In the genomic region with DNA sequence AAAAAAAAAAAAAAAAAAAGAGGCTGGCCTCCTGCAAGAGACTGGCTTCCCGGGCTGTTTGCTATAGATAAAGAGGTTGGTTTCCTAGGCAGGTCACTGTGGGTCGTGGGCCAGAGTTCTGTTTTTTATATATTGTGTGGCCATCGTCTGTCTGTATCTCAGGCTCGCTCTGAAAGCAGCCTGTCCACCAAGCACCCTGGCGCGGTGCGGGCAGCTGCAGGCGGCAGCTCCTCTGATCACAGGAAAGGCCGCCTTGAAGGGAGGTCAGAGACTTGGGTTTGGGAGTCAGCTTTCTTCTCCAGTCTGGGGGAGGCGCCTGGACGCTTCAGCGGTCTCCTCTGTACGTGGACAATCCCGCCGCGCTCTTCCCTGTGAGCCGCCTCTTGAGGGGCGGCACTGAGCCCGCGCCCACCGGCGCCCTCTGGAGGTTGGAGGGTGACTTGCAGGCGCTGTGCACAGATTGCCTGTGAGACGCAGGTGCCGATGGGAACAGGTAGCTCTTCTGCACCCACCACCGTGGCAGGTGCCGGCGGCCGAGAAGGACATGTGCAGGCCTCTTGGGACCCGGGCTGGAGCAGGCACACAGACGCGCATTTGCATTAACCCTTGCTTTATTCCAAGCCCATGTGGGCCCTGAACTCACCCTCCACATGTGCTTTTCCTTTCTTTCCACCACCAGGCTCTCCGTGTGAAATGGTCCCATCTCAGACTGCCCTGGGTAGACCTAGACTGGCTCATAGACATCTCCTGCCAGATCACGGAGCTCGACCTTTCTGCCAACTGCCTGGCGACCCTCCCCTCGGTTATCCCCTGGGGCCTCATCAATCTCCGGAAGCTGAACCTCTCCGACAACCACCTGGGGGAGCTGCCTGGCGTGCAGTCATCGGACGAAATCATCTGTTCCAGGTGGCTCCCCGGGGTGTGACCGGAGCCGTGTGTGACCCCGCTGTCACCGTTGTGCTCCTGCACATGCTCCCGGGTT, we compare ENCODE assay signal across 8 cellular contexts.
DNase-seq lines count a peak whose midpoint lies in the region; ATAC-seq and TF ChIP-seq lines count a peak whose summit lies in the region.

No MANE protein-coding gene starts in this region.

- H2AFZ ChIP-seq in OCI-LY7 (ENCODE audit: low read length) (peak overlapping the region; percentile 11; the same call in 1 of the 2 replicates), fibroblast of lung (ENCODE audit: low read length) (peak overlapping the region; percentile 54)

- peaks cover 9% of the 10 kb centered on the region for H3K36me3 Mint-ChIP-seq in Caco-2 (ENCODE audit: insufficient read depth, unreplicated experiment)
- no peaks in the 10 kb centered on the region for H3K36me3 Mint-ChIP-seq in activated T-cell treated with anti-CD3 and anti-CD28 coated beads, Interleukin-2, amount 50 U/mL, for 4 hours (ENCODE audit: insufficient read depth)
- H3K36me3 Mint-ChIP-seq in naive thymus-derived CD8-positive, alpha-beta T cell = no peaks in the 10 kb centered on the region
- peaks cover 7% of the 10 kb centered on the region for H3K36me3 Mint-ChIP-seq in stimulated activated effector memory CD8-positive, alpha-beta T cell treated with anti-CD3 and anti-CD28 coated beads, Interleukin-12 subunit alpha, Interleukin-12 subunit beta, amount 100 ng/mL, for 72 hours

- H3K36me3 ChIP-seq in Caco-2 (ENCODE audit: control insufficient read depth, insufficient read depth, low read length) (no peaks in the 10 kb centered on the region), HUES6 (ENCODE audit: control insufficient read depth, insufficient read depth, low read length) (no peaks in the 10 kb centered on the region), OCI-LY7 (ENCODE audit: insufficient read depth, low read length) (peaks cover 89% of the 10 kb centered on the region), fibroblast of lung (ENCODE audit: control insufficient read depth, insufficient read depth, low read length) (peaks cover 1% of the 10 kb centered on the region)

- H3K4me1 ChIP-seq in Caco-2 (peaks cover 14% of the 10 kb centered on the region; the same call in 1 of the 2 replicates), HUES6 (ENCODE audit: control insufficient read depth, insufficient read depth, low read length) (peaks cover 9% of the 10 kb centered on the region; the same call in 1 of the 2 replicates), OCI-LY7 (ENCODE audit: insufficient read depth, low read length, poor library complexity, severe bottlenecking) (peaks cover 40% of the 10 kb centered on the region), fibroblast of lung (ENCODE audit: control insufficient read depth, extremely low read depth, insufficient read depth, low read length) (peaks cover 2% of the 10 kb centered on the region)

- intact Hi-C loops in Caco-2 (cut with micrococcal nuclease; ENCODE audit: unreplicated experiment) (loop anchor here (5.0 kb wide), 1 partner anchor 51 kb away; no protein-coding TSS in a partner anchor), OCI-LY7 (cut with micrococcal nuclease; ENCODE audit: unreplicated experiment) (loop anchor here (5.0 kb wide), 2 partner anchors 136 to 381 kb away; no protein-coding TSS in a partner anchor)

- peak overlapping the region; percentile 9 for H3K9ac ChIP-seq in HUES6 (ENCODE audit: low read length)
- no peak overlapping the region for H3K9ac ChIP-seq in fibroblast of lung (ENCODE audit: insufficient read depth, low read length)

- H3K9me3 ChIP-seq in Caco-2 (no peaks in the 10 kb centered on the region), HUES6 (ENCODE audit: control insufficient read depth, insufficient read depth, low read depth, low read length) (peaks cover 14% of the 10 kb centered on the region), OCI-LY7 (ENCODE audit: low read length) (peaks cover under 1% of the 10 kb centered on the region; the same call in 1 of the 2 replicates), fibroblast of lung (ENCODE audit: control insufficient read depth, insufficient read depth, low read depth, low read length) (no peaks in the 10 kb centered on the region)

- H3K27me3 ChIP-seq in Caco-2 (replicated peaks; ENCODE audit: control insufficient read depth, insufficient read depth, low read length) = no peaks in the 10 kb centered on the region
- H3K27me3 ChIP-seq in HUES6 (ENCODE audit: control insufficient read depth, insufficient read depth, low read length) = peaks cover 4% of the 10 kb centered on the region
- H3K27me3 ChIP-seq in fibroblast of lung (ENCODE audit: control insufficient read depth, insufficient read depth, low read length) = no peaks in the 10 kb centered on the region

- H3K4me3 Mint-ChIP-seq in Caco-2 (ENCODE audit: unreplicated experiment) = no peak overlapping the region
- peak overlapping the region; percentile 85 for H3K4me3 Mint-ChIP-seq in activated T-cell treated with anti-CD3 and anti-CD28 coated beads, Interleukin-2, amount 50 U/mL, for 4 hours
- peak overlapping the region; percentile 84 to 93 (median 92) for H3K4me3 Mint-ChIP-seq in naive thymus-derived CD8-positive, alpha-beta T cell
- H3K4me3 Mint-ChIP-seq in stimulated activated effector memory CD8-positive, alpha-beta T cell treated with anti-CD3 and anti-CD28 coated beads, Interleukin-12 subunit alpha, Interleukin-12 subunit beta, amount 100 ng/mL, for 72 hours = peak overlapping the region; percentile 79

- no peaks in the 10 kb centered on the region for H3K9me2 ChIP-seq in OCI-LY7 (ENCODE audit: insufficient read depth, low read length)

- H3K27ac Mint-ChIP-seq in Caco-2 (ENCODE audit: unreplicated experiment) = no peak overlapping the region
- H3K27ac Mint-ChIP-seq in naive thymus-derived CD8-positive, alpha-beta T cell = peak overlapping the region in 7 of 10 donors; percentile 25 to 90 (median 51)
- H3K27ac Mint-ChIP-seq in stimulated activated effector memory CD8-positive, alpha-beta T cell treated with anti-CD3 and anti-CD28 coated beads, Interleukin-12 subunit alpha, Interleukin-12 subunit beta, amount 100 ng/mL, for 72 hours = no peak overlapping the region

- POLR2A ChIA-PET in Caco-2 (lab: Charles Lee) = interaction anchor here (0.6 to 1.2 kb wide), 2 partner anchors 90 to 244 kb away, joined by 3 to 8 read pairs; partner anchors contain the start of gene CHSY1
- POLR2A ChIA-PET in OCI-LY7 (lab: Charles Lee) = interaction anchor here (0.6 to 1.9 kb wide), 12 partner anchors 12 to 152 kb away, joined by 3 to 12 read pairs (median 4); partner anchors contain the start of gene LRRK1
- POLR2A ChIA-PET in naive thymus-derived CD8-positive, alpha-beta T cell (lab: Charles Lee) = interaction anchor here (0.7 kb wide), 1 partner anchor 21 kb away, joined by 4 read pairs; no protein-coding TSS in a partner anchor

- H3K27ac ChIP-seq in HUES6 (ENCODE audit: low read depth, low read length) (no peak overlapping the region), OCI-LY7 (ENCODE audit: low read depth, low read length, poor library complexity, severe bottlenecking) (peak overlapping the region; percentile 76), fibroblast of lung (ENCODE audit: insufficient read depth, low read length) (no peak overlapping the region)

- no peaks in the 10 kb centered on the region for H3K27me3 Mint-ChIP-seq in Caco-2 (ENCODE audit: insufficient read depth, unreplicated experiment)
- peaks cover 3% of the 10 kb centered on the region for H3K27me3 Mint-ChIP-seq in activated T-cell treated with anti-CD3 and anti-CD28 coated beads, Interleukin-2, amount 50 U/mL, for 4 hours (ENCODE audit: low read depth)
- H3K27me3 Mint-ChIP-seq in naive thymus-derived CD8-positive, alpha-beta T cell = peaks cover 0 to 4% (median 0%) of the 10 kb centered on the region in 5 donors

- H3K4me2 ChIP-seq in OCI-LY7 (ENCODE audit: low read length) = peak overlapping the region; percentile 68
- peak overlapping the region; percentile 61 for H3K4me2 ChIP-seq in fibroblast of lung (ENCODE audit: extremely low read depth, insufficient read depth, low read length)

- H4K20me1 ChIP-seq in OCI-LY7 (ENCODE audit: insufficient read depth, low read length) (no peaks in the 10 kb centered on the region), fibroblast of lung (ENCODE audit: control insufficient read depth, extremely low read depth, insufficient read depth, low read length) (no peaks in the 10 kb centered on the region)

- H3K4me1 Mint-ChIP-seq in Caco-2 (ENCODE audit: low read depth, unreplicated experiment) = peaks cover 12% of the 10 kb centered on the region
- peaks cover 19% of the 10 kb centered on the region for H3K4me1 Mint-ChIP-seq in activated T-cell treated with anti-CD3 and anti-CD28 coated beads, Interleukin-2, amount 50 U/mL, for 4 hours (ENCODE audit: low read depth)
- H3K4me1 Mint-ChIP-seq in naive thymus-derived CD8-positive, alpha-beta T cell = peaks cover 4 to 25% (median 18%) of the 10 kb centered on the region in 4 donors
- H3K4me1 Mint-ChIP-seq in stimulated activated effector memory CD8-positive, alpha-beta T cell treated with anti-CD3 and anti-CD28 coated beads, Interleukin-12 subunit alpha, Interleukin-12 subunit beta, amount 100 ng/mL, for 72 hours = peaks cover 21% of the 10 kb centered on the region

- H3K4me3 ChIP-seq in Caco-2 (ENCODE audit: low read depth, low read length) (no peak overlapping the region), HUES6 (ENCODE audit: low read depth, low read length) (peak overlapping the region; percentile 67), OCI-LY7 (ENCODE audit: low read depth, low read length, poor library complexity, severe bottlenecking) (peak overlapping the region; percentile 59), fibroblast of lung (replicated peaks in 1 of 4; ENCODE audit: control extremely low read depth in 1 of 4, insufficient read depth in 1 of 4, low read depth in 3 of 4, low read length in 4 of 4) (peak overlapping the region in 3 of 4 experiments; percentile 0 to 62 (median 54))

- CTCF ChIA-PET in Caco-2 (lab: Charles Lee) (interaction anchor here (0.5 to 3.3 kb wide), 12 partner anchors 8 to 1951 kb away, joined by 3 to 47 read pairs (median 5); partner anchors contain the start of genes ASB7, LINS1 and LRRK1), OCI-LY7 (lab: Charles Lee; ENCODE audit: unreplicated experiment) (interaction anchor here (0.5 to 3.8 kb wide), 13 partner anchors 8 to 1873 kb away, joined by 3 to 42 read pairs (median 3); partner anchors contain the start of genes ASB7, LINS1 and LRRK1)

- H3K79me2 ChIP-seq in OCI-LY7 (ENCODE audit: insufficient read depth, low read depth, low read length) (peaks cover 5% of the 10 kb centered on the region; the same call in 1 of the 2 replicates), fibroblast of lung (ENCODE audit: control insufficient read depth, insufficient read depth, low read length) (no peaks in the 10 kb centered on the region)

- BruUV-seq in Caco-2 (replicated peaks; lab: Mats Ljungman, UMichigan) (no TSS peak), OCI-LY7 (replicated peaks; lab: Mats Ljungman, UMichigan) (no TSS peak)

- TF ChIP-seq CTCF in Caco-2 (IDR thresholded peaks at IDR 0.05; ENCODE audit: insufficient read depth in 1 of 2, low read depth in 1 of 2, low read length in 1 of 2, severe bottlenecking in 1 of 2, unreplicated experiment in 1 of 2) = peak; percentile 72 to 85
- peak; percentile 91 for TF ChIP-seq CTCF in OCI-LY7 (conservative IDR thresholded peaks at IDR 0.05; ENCODE audit: low read length)
- TF ChIP-seq CTCF in fibroblast of lung (conservative IDR thresholded peaks at IDR 0.05 in 1 of 2, IDR thresholded peaks at IDR 0.05 in 1 of 2; ENCODE audit: low read depth in 1 of 2, low read length in 2 of 2) = peak; percentile 89 to 96

- peak; percentile 53 to 71 for DNase-seq in Caco-2
- DNase-seq in OCI-LY7 (ENCODE audit: low spot score) = peak; percentile 85
- DNase-seq in activated T-cell treated with anti-CD3 and anti-CD28 coated beads, Interleukin-2, amount 50 U/mL, for 4 hours = peak; percentile 90
- DNase-seq in fibroblast of lung (ENCODE audit: low read depth in 2 of 2) = peak; percentile 71 to 79
- peak; percentile 69 to 88 (median 86) for DNase-seq in naive thymus-derived CD8-positive, alpha-beta T cell
- peak; percentile 95 for DNase-seq in stimulated activated effector memory CD8-positive, alpha-beta T cell treated with anti-CD3 and anti-CD28 coated beads, Interleukin-12 subunit alpha, Interleukin-12 subunit beta, amount 100 ng/mL, for 72 hours (ENCODE audit: low spot score in 2 of 2)

- ATAC-seq in GM21423 (IDR thresholded peaks at IDR 0.05; ENCODE audit: unreplicated experiment) = peak; percentile 84
- peak; percentile 92 to 96 for ATAC-seq in activated T-cell treated with anti-CD3 and anti-CD28 coated beads, Interleukin-2, amount 50 U/mL, for 4 hours
- ATAC-seq in naive thymus-derived CD8-positive, alpha-beta T cell = peak; percentile 95
- peak; percentile 88 for ATAC-seq in stimulated activated effector memory CD8-positive, alpha-beta T cell treated with anti-CD3 and anti-CD28 coated beads, Interleukin-12 subunit alpha, Interleukin-12 subunit beta, amount 100 ng/mL, for 72 hours

- peaks cover 10% of the 10 kb centered on the region for H3K9me3 Mint-ChIP-seq in Caco-2 (ENCODE audit: unreplicated experiment)
- peaks cover 3% of the 10 kb centered on the region for H3K9me3 Mint-ChIP-seq in activated T-cell treated with anti-CD3 and anti-CD28 coated beads, Interleukin-2, amount 50 U/mL, for 4 hours
- H3K9me3 Mint-ChIP-seq in naive thymus-derived CD8-positive, alpha-beta T cell = no peaks in the 10 kb centered on the region
- no peaks in the 10 kb centered on the region for H3K9me3 Mint-ChIP-seq in stimulated activated effector memory CD8-positive, alpha-beta T cell treated with anti-CD3 and anti-CD28 coated beads, Interleukin-12 subunit alpha, Interleukin-12 subunit beta, amount 100 ng/mL, for 72 hours

Comparison
In these comparisons a context has a peak if more than half of its experiments do, and no peak if none do; other contexts are left out.
1. H3K27ac Mint-ChIP-seq: peak in naive thymus-derived CD8-positive, alpha-beta T cell (7 of 10); none in Caco-2 (single experiment) and stimulated activated effector memory CD8-positive, alpha-beta T cell treated with anti-CD3 and anti-CD28 coated beads, Interleukin-12 subunit alpha, Interleukin-12 subunit beta, amount 100 ng/mL, for 72 hours (single experiment).
2. Peak in every context shown above with its lines, with median percentiles within 50 percentile points of each other: DNase-seq, CTCF ChIP-seq and ATAC-seq.